ENCODE assay signal across 7 cellular contexts in the genomic region with DNA sequence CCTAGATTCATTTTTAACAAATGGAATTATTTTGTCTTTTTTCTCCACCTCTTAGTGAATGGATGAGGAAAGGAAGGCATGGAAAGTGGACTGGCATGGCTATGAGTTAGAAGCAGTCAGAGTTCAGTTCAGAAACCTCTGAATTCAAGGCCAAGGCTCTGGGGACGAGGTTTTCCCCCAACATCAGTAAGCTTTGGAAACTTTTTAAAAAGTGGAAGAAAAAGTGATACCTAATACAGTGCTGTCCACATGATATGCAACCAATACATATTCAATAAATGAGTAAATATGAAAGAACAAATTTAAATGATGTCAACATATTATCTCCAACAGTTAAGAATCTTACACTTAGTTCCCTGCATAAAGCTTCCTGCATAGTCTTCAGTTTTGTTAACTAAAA.
"Had no signal": no experiment of that assay in that cellular context is flagged by ENCODE, and none has a peak within 500 bp of the region (broad histone marks: within the 10 kb centered on the region; RNA-seq: fewer than 3 reads in every experiment).

No MANE protein-coding gene starts in this region.

- H3K4me3 Mint-ChIP-seq: GM23338, H9, IgD-negative memory B cell had no signal

- H3K27me3 Mint-ChIP-seq: IgD-negative memory B cell had no signal

- H3K4me3 ChIP-seq: GM23338 had no signal

- H2AFZ ChIP-seq: GM23338 had no signal

- DNase-seq: H9, HCEC 1CT, KBM-7 had no signal

- H3K9me3 Mint-ChIP-seq: GM23338, H9, IgD-negative memory B cell had no signal

- H3K4me2 ChIP-seq: GM23338 had no signal

- H3K27ac ChIP-seq: HL-60 had no signal

- ATAC-seq: GM23338, HepG2 had no signal

- H3K27ac Mint-ChIP-seq: GM23338, H9, IgD-negative memory B cell had no signal

- H3K4me1 Mint-ChIP-seq: GM23338, H9 had no signal
